Comparison of ENCODE assay signal across 11 cellular contexts in genomic region chr3:105829229-105829628, GRCh38. TPM values are rescaled to one million over a fixed set of nuclear protein-coding genes. Genes with fewer than 3 reads are reported as not detected.
DNase-seq lines count a peak whose midpoint lies in the region; ATAC-seq and TF ChIP-seq lines count a peak whose summit lies in the region.
"Had no signal": no experiment of that assay in that cellular context is flagged by ENCODE, and none has a peak within 500 bp of the region (broad histone marks: within the 10 kb centered on the region; RNA-seq: fewer than 3 reads in every experiment).

No MANE protein-coding gene starts in this region.

- no TSS peak for BruUV-seq in PC-3 (replicated peaks; lab: Mats Ljungman, UMichigan)

- no peak overlapping the region for H3K18ac ChIP-seq in mesendoderm (ENCODE audit: low read length)

- POLR2A ChIA-PET in PC-3 (lab: Charles Lee; ENCODE audit: unreplicated experiment), result no interaction called here

- H3K27ac Mint-ChIP-seq in activated naive CD4-positive, alpha-beta T cell treated with anti-CD3 and anti-CD28 coated beads, Interleukin-2, amount 50 U/mL, for 72 hours, result peak overlapping the region; percentile 100
- H3K27ac Mint-ChIP-seq in natural killer cell, result peak overlapping the region; percentile 83

- TF ChIP-seq CTCF in PC-3 (conservative IDR thresholded peaks at IDR 0.05; ENCODE audit: low read depth, low read length), result no peak
- TF ChIP-seq CTCF in natural killer cell (IDR thresholded peaks at IDR 0.05), result no peak

- peaks cover 4 to 5% of the 10 kb centered on the region in 2 donors for H3K9me3 Mint-ChIP-seq in activated naive CD4-positive, alpha-beta T cell treated with anti-CD3 and anti-CD28 coated beads, Interleukin-2, amount 50 U/mL, for 72 hours
- H3K9me3 Mint-ChIP-seq in natural killer cell, result no peaks in the 10 kb centered on the region
- H3K9me3 Mint-ChIP-seq: neural crest cell had no signal

- no peak overlapping the region for H3K56ac ChIP-seq in mesendoderm (ENCODE audit: low read length)

- H3K4me3 ChIP-seq in PC-3 (ENCODE audit: low read length) (no peak overlapping the region), mesendoderm (ENCODE audit: low read length) (no peak overlapping the region)

- H3K4me2 ChIP-seq in PC-3 (ENCODE audit: low read length) (no peak overlapping the region), mesendoderm (ENCODE audit: low read length) (no peak overlapping the region)

- no peak overlapping the region for H3K4ac ChIP-seq in mesendoderm (ENCODE audit: low read depth, low read length)

- H2BK15ac ChIP-seq in mesendoderm (replicated peaks; ENCODE audit: low read depth), result no peak overlapping the region

- peak overlapping the region; percentile 80 for H3K4me3 Mint-ChIP-seq in natural killer cell
- H3K4me3 Mint-ChIP-seq: neural crest cell had no signal

- CTCF ChIA-PET in PC-3 (lab: Charles Lee), result no interaction called here

- DNase-seq in Daoy (ENCODE audit: low read depth) (peak; percentile 66), PC-3 (peak; percentile 57), natural killer cell (peak; percentile 33), SW 1271 (lab: John Stamatoyannopoulos, UW) (no peak), NCI-H1930 (lab: John Stamatoyannopoulos, UW) (no peak), mesendoderm (no peak)
- no peak for DNase-seq in activated naive CD4-positive, alpha-beta T cell treated with anti-CD3 and anti-CD28 coated beads, Interleukin-2, amount 50 U/mL, for 72 hours (ENCODE audit: low spot score in 2 of 2)
- DNase-seq: activated effector memory CD4-positive, alpha-beta T cell treated with anti-CD3 and anti-CD28 coated beads, Interleukin-2, amount 50 U/mL, for 16 hours; dermis blood vessel endothelial cell had no signal

- no peak overlapping the region for H2BK5ac ChIP-seq in mesendoderm (ENCODE audit: low read length)

- ATAC-seq in PC-3, result peak; percentile 14; the same call in 1 of the 2 replicates
- no peak for ATAC-seq in activated naive CD4-positive, alpha-beta T cell treated with anti-CD3 and anti-CD28 coated beads, Interleukin-2, amount 50 U/mL, for 72 hours
- peak; percentile 26 to 36 (median 34) for ATAC-seq in natural killer cell
- ATAC-seq in HG03439 (IDR thresholded peaks at IDR 0.05; ENCODE audit: unreplicated experiment), result no peak

- H4K5ac ChIP-seq in mesendoderm (ENCODE audit: low read length), result no peak overlapping the region

- H3K27me3 Mint-ChIP-seq in natural killer cell (ENCODE audit: low read depth in 2 of 2), result no peaks in the 10 kb centered on the region

- H2AFZ ChIP-seq in PC-3 (ENCODE audit: low read length), result no peak overlapping the region

- no peaks in the 10 kb centered on the region for H3K9me3 ChIP-seq in PC-3 (ENCODE audit: low read length)

- H3K36me3 Mint-ChIP-seq in activated naive CD4-positive, alpha-beta T cell treated with anti-CD3 and anti-CD28 coated beads, Interleukin-2, amount 50 U/mL, for 72 hours, result peaks cover 29 to 52% of the 10 kb centered on the region in 2 donors
- H3K36me3 Mint-ChIP-seq in natural killer cell, result peaks cover 7% of the 10 kb centered on the region

- intact Hi-C loops in PC-3 (cut with micrococcal nuclease), result no loop called here
- intact Hi-C loops in natural killer cell (cut with micrococcal nuclease), result loop anchor here (1.0 to 2.0 kb wide), 3 partner anchors 16 to 76 kb away; no protein-coding TSS in a partner anchor

- H3K27me3 ChIP-seq in PC-3 (ENCODE audit: low read length) (no peaks in the 10 kb centered on the region), mesendoderm (ENCODE audit: insufficient read depth, low read length, poor library complexity) (no peaks in the 10 kb centered on the region)

- no peak overlapping the region for H2AK5ac ChIP-seq in mesendoderm (ENCODE audit: low read length)

- no peak overlapping the region for H3K23ac ChIP-seq in mesendoderm (ENCODE audit: low read length)

- H4K20me1 ChIP-seq in PC-3 (ENCODE audit: low read length), result no peaks in the 10 kb centered on the region

- H3K27ac ChIP-seq in PC-3 (ENCODE audit: low read length) (no peak overlapping the region), mesendoderm (ENCODE audit: low read depth, low read length) (no peak overlapping the region)

- H3K79me2 ChIP-seq in PC-3 (ENCODE audit: low read length), result peaks cover 5% of the 10 kb centered on the region
- no peaks in the 10 kb centered on the region for H3K79me2 ChIP-seq in mesendoderm (ENCODE audit: control insufficient read depth, insufficient read depth, low read length)

- H3K4me1 ChIP-seq in PC-3 (ENCODE audit: insufficient read depth, low read length) (peaks cover 34% of the 10 kb centered on the region), mesendoderm (ENCODE audit: control insufficient read depth, low read depth, low read length) (no peaks in the 10 kb centered on the region)

- H3K4me1 Mint-ChIP-seq in natural killer cell, result peaks cover 77 to 78% of the 10 kb centered on the region in 2 donors

- no peak overlapping the region for H2BK120ac ChIP-seq in mesendoderm (ENCODE audit: low read depth, low read length)

- H4K8ac ChIP-seq in mesendoderm (ENCODE audit: low read depth, low read length), result no peak overlapping the region

- 0 out of 2 replicates have a peak, but pooled peaks cover 3% of the 10 kb centered on the region for H3K36me3 ChIP-seq in PC-3 (ENCODE audit: low read depth, low read length)
- H3K36me3 ChIP-seq in mesendoderm (ENCODE audit: control insufficient read depth, insufficient read depth, low read length), result no peaks in the 10 kb centered on the region

- no CpG with 5 or more reads among the region's 4 CpGs for WGBS in mesendoderm (ENCODE audit: extremely low coverage, insufficient coverage, low lambda C conversion rate)

- no peaks in the 10 kb centered on the region for H3F3A ChIP-seq in PC-3 (ENCODE audit: low read length, unreplicated experiment)

- H3K79me1 ChIP-seq in mesendoderm (ENCODE audit: low read length), result no peaks in the 10 kb centered on the region

- H3K9ac ChIP-seq in PC-3 (ENCODE audit: low read length) (no peak overlapping the region), mesendoderm (ENCODE audit: low read length) (no peak overlapping the region)

- H3K9me2 ChIP-seq in PC-3 (replicated peaks; ENCODE audit: low read length), result no peaks in the 10 kb centered on the region

RNA-seq across cellular contexts. Expression of gene CBLB, which starts 39.6 kb away (rescaled TPM):
- 10.9 and 12.3 TPM in 2 replicates for total RNA-seq in Daoy (2014; rRNA removed; shearing (Covaris generic))
- total RNA-seq in PC-3 (2014; rRNA removed) (20.0 and 23.9 TPM in 2 replicates), natural killer cell (100 to 1,000 TPM; 180 to 287 (median 230) TPM)
- 100 to 1,000 TPM in 1 of 2 donors, 10 to 100 TPM in 1; 81.3 to 107 TPM for total RNA-seq in activated naive CD4-positive, alpha-beta T cell treated with anti-CD3 and anti-CD28 coated beads, Interleukin-2, amount 50 U/mL, for 72 hours
- polyA plus RNA-seq in mesendoderm (2013, experiment 1 of 2), result 7.5 TPM
- 8.0 TPM for polyA plus RNA-seq in mesendoderm (2013, experiment 2 of 2)

Comparison
In these comparisons a context has a peak if more than half of its experiments do, and no peak if none do; other contexts are left out.
1. DNase-seq: peak in Daoy (single experiment), PC-3 (single experiment) and natural killer cell (single experiment); none in activated naive CD4-positive, alpha-beta T cell treated with anti-CD3 and anti-CD28 coated beads, Interleukin-2, amount 50 U/mL, for 72 hours (0 of 2), SW 1271 (0 of 2), NCI-H1930 (0 of 2) and mesendoderm (single experiment).
2. ATAC-seq: peak in PC-3 (single experiment) and natural killer cell (3 of 3); none in activated naive CD4-positive, alpha-beta T cell treated with anti-CD3 and anti-CD28 coated beads, Interleukin-2, amount 50 U/mL, for 72 hours (0 of 2) and HG03439 (single experiment).